ENCODE assay signal across 29 cellular contexts in the genomic region with DNA sequence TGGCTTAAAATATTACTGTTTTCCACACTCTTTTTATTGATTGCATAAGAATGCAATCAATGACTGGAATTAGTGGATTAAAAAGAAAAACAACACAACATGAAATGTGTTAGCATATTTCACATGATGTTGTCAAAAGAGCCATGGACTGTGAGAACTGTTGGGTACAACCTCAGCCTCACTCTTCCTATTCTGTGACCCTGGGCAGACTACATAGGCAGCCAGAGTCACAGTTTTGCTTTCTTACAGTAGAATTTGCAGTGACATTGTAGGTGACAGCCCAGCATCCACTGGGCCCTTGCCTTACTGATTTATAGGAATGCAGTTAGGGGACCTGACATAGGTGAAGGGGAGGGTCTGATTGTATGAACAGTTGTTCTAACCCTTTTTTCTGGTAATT.
"Had no signal": no experiment of that assay in that cellular context is flagged by ENCODE, and none has a peak within 500 bp of the region (broad histone marks: within the 10 kb centered on the region; RNA-seq: fewer than 3 reads in every experiment).

No MANE protein-coding gene starts in this region.

- H3K4me1 ChIP-seq: neural progenitor cell, parathyroid adenoma, psoas muscle, spleen, suprapubic skin, testis, tibial artery, transverse colon, upper lobe of right lung, uterus had no signal

- H3K9ac ChIP-seq: neural progenitor cell, parathyroid adenoma had no signal

- H3K27ac ChIP-seq: neural progenitor cell, ovary, parathyroid adenoma, psoas muscle, skin epidermis, spleen, suprapubic skin, testis, tibial artery, transverse colon, upper lobe of right lung, uterus had no signal

- H3K4me2 ChIP-seq: neural progenitor cell, smooth muscle cell had no signal

- H2AFZ ChIP-seq: neural progenitor cell, parathyroid adenoma had no signal

- H3K79me2 ChIP-seq: parathyroid adenoma had no signal

- H3K4me3 ChIP-seq: neural progenitor cell, ovary, psoas muscle, skin epidermis, smooth muscle cell, spleen, suprapubic skin, testis, tibial artery, transverse colon, uterus had no signal

- DNase-seq: naive thymus-derived CD4-positive, alpha-beta T cell; natural killer cell; occipital lobe; ovary; posterior cingulate gyrus; psoas muscle; right cardiac atrium; spleen; stimulated activated CD4-positive, alpha-beta T cell treated with anti-CD3 and anti-CD28 coated beads, Interleukin-12 subunit alpha, Interleukin-12 subunit beta, amount 100 ng/mL, for 4 hours; stimulated activated CD4-positive, alpha-beta T cell treated with anti-CD3 and anti-CD28 coated beads, Interleukin-1b, Interleukin-23, amount 100 ng/mL, for 48 hours; stimulated activated CD4-positive, alpha-beta T cell treated with anti-CD3 and anti-CD28 coated beads, Interleukin-4, amount 100 ng/mL, for 1 hour; stimulated activated CD4-positive, alpha-beta T cell treated with anti-CD3 and anti-CD28 coated beads, Interleukin-4, amount 100 ng/mL, for 4 hours; stimulated activated CD8-positive, alpha-beta memory T cell treated with anti-CD3 and anti-CD28 coated beads, Interleukin-4, amount 100 ng/mL, for 48 hours; stimulated activated naive CD4-positive, alpha-beta T cell; stimulated activated naive CD8-positive, alpha-beta T cell treated with anti-CD3 and anti-CD28 coated beads, Interleukin-15, amount 100 ng/mL, for 72 hours; stimulated activated naive CD8-positive, alpha-beta T cell treated with anti-CD3 and anti-CD28 coated beads, Interleukin-15, Interleukin-2, amounts not matched to agents 100 U/mL and 50 U/mL, for 24 hours; substantia nigra; testis; tibial artery; transverse colon; upper lobe of right lung; uterus had no signal

- H3K27me3 ChIP-seq: neural progenitor cell, ovary, spleen, suprapubic skin, testis, tibial artery, transverse colon, upper lobe of right lung, uterus had no signal

- ATAC-seq: naive thymus-derived CD4-positive, alpha-beta T cell; natural killer cell; psoas muscle; right cardiac atrium; sciatic nerve; stimulated activated memory B cell treated with anti-CD40 and anti-IgM and Interleukin-4, amounts not matched to agents 10 μg/mL and 1 μg/mL and 100 μg/mL, for 72 hours; stimulated activated naive CD8-positive, alpha-beta T cell treated with anti-CD3 and anti-CD28 coated beads, Interleukin-15, amount 100 ng/mL, for 72 hours; stimulated activated naive CD8-positive, alpha-beta T cell treated with anti-CD3 and anti-CD28 coated beads, Interleukin-15, Interleukin-2, amounts not matched to agents 100 U/mL and 50 U/mL, for 24 hours had no signal

- H3K36me3 ChIP-seq: neural progenitor cell, ovary, spleen, suprapubic skin, tibial artery, transverse colon, upper lobe of right lung, uterus had no signal

- H3K9me3 ChIP-seq: ovary, suprapubic skin, testis, tibial artery, transverse colon, upper lobe of right lung, uterus had no signal
